In genomic region chr2:191713837-191714236, GRCh38 we compare ENCODE assay signal across 13 cellular contexts. TPM values are rescaled to one million over a fixed set of nuclear protein-coding genes. Genes with fewer than 3 reads are reported as not detected.
DNase-seq lines count a peak whose midpoint lies in the region; ATAC-seq lines count a peak whose summit lies in the region.
"Had no signal": no experiment of that assay in that cellular context is flagged by ENCODE, and none has a peak within 500 bp of the region (broad histone marks: within the 10 kb centered on the region; RNA-seq: fewer than 3 reads in every experiment).

No MANE protein-coding gene starts in this region.

- ATAC-seq in GM21786 (IDR thresholded peaks at IDR 0.05; ENCODE audit: unreplicated experiment): peak; percentile 55
- peak; percentile 67 for ATAC-seq in left lobe of liver
- ATAC-seq in HG03432 (IDR thresholded peaks at IDR 0.05; ENCODE audit: unreplicated experiment): no peak
- ATAC-seq in HG02588 (IDR thresholded peaks at IDR 0.05; ENCODE audit: unreplicated experiment): no peak

- peak; percentile 37 for DNase-seq in NCI-H82 (lab: John Stamatoyannopoulos, UW)
- DNase-seq in NCI-H82 treated with DMSO at 0.1 percent for 48 hours (lab: John Stamatoyannopoulos, UW; ENCODE audit: unreplicated experiment): no peak
- DNase-seq in SK-MEL-5 (ENCODE audit: low read depth, low spot score): peak; percentile 78
- no peak for DNase-seq in left lobe of liver (ENCODE audit: low spot score)
- DNase-seq in NCI-H1048 (lab: John Stamatoyannopoulos, UW): no peak
- DNase-seq: cortex of kidney; head of caudate nucleus; midbrain; NCI-H446; stimulated activated CD8-positive, alpha-beta memory T cell treated with anti-CD3 and anti-CD28 coated beads, Interleukin-4, amount 100 ng/mL, for 48 hours had no signal

- in situ Hi-C loops in SK-MEL-5 (cut with HindIII; ENCODE audit: low pct_unique_long_range_greater_than_20kb, low sequenced_read_pairs): no loop called here

RNA-seq across cellular contexts. Expression of gene NABP1, which starts 35.9 kb away (rescaled TPM):
- 25.9 and 27.7 TPM in 2 replicates for total RNA-seq in SK-MEL-5 (2014; rRNA removed; shearing (Covaris generic))
- polyA plus RNA-seq in SK-MEL-5 (2015; cell fraction: cytosol; rRNA removed): 7.8 and 8.8 TPM in 2 replicates
- 194 and 217 TPM in 2 replicates for polyA plus RNA-seq in SK-MEL-5 (2015; cell fraction: nucleus; rRNA removed)
- 5.9 TPM for total RNA-seq in left lobe of liver

Comparison
In these comparisons a context has a peak if more than half of its experiments do, and no peak if none do; other contexts are left out.
1. DNase-seq: peak in NCI-H82 (single experiment) and SK-MEL-5 (single experiment); none in NCI-H82 treated with DMSO at 0.1 percent for 48 hours (single experiment), left lobe of liver (single experiment) and NCI-H1048 (single experiment).
2. ATAC-seq: peak in GM21786 (single experiment) and left lobe of liver (single experiment); none in HG03432 (single experiment) and HG02588 (single experiment).